8 cellular contexts compared by ENCODE assay signal in genomic region chr22:30290318-30290678, GRCh38. TPM values are rescaled to one million over a fixed set of nuclear protein-coding genes. Genes with fewer than 3 reads are reported as not detected.
DNase-seq lines count a peak whose midpoint lies in the region; ATAC-seq and TF ChIP-seq lines count a peak whose summit lies in the region.

No MANE protein-coding gene starts in this region.

- no peaks in the 10 kb centered on the region for H4K20me1 ChIP-seq in PC-3 (ENCODE audit: low read length)

- DNase-seq in PC-3 (no peak), erythroblast (lab: John Stamatoyannopoulos, UW) (peak; percentile 50 to 58), retina (peak; percentile 44), HCEC 1CT (no peak), GM19240 (ENCODE audit: insufficient read length, low spot score) (no peak)
- no peak for DNase-seq in stimulated activated CD4-positive, alpha-beta T cell treated with anti-CD3 and anti-CD28 coated beads, Interleukin-2, amount 100 ng/mL, for 24 hours

- no TSS peak for BruUV-seq in PC-3 (replicated peaks; lab: Mats Ljungman, UMichigan)

- 0 out of 2 replicates have a peak, but pooled peaks cover 3% of the 10 kb centered on the region for H3K79me2 ChIP-seq in PC-3 (ENCODE audit: low read length)

- H3K9ac ChIP-seq in PC-3 (ENCODE audit: low read length): no peak overlapping the region

- ATAC-seq in GM18498 (IDR thresholded peaks at IDR 0.05; ENCODE audit: unreplicated experiment) (peak; percentile 10), PC-3 (no peak), GM21723 (IDR thresholded peaks at IDR 0.05; ENCODE audit: unreplicated experiment) (no peak)

- no peak for TF ChIP-seq POLR2A in erythroblast (IDR thresholded peaks at IDR 0.05; ENCODE audit: low read length)

- peaks cover 3% of the 10 kb centered on the region; the same call in 1 of the 2 replicates for H3K36me3 ChIP-seq in PC-3 (ENCODE audit: low read depth, low read length)

- H3K4me1 ChIP-seq in PC-3 (ENCODE audit: insufficient read depth, low read length): peaks cover 25% of the 10 kb centered on the region

- H3K9me2 ChIP-seq in PC-3 (replicated peaks; ENCODE audit: low read length): no peaks in the 10 kb centered on the region

- CTCF ChIA-PET in PC-3 (lab: Charles Lee): interaction anchor here (1.6 kb wide), 1 partner anchor 97 kb away, joined by 7 read pairs; the partner anchor contains the start of gene RNF215

- H3K27ac ChIP-seq in PC-3 (ENCODE audit: low read length): peak overlapping the region; percentile 8; the same call in 1 of the 2 replicates

- no peak overlapping the region for H2AFZ ChIP-seq in PC-3 (ENCODE audit: low read length)

- no peak for TF ChIP-seq CTCF in PC-3 (conservative IDR thresholded peaks at IDR 0.05; ENCODE audit: low read depth, low read length)

- POLR2A ChIA-PET in PC-3 (lab: Charles Lee; ENCODE audit: unreplicated experiment): interaction anchor here (0.6 kb wide), 1 partner anchor 37 kb away, joined by 8 read pairs; the partner anchor contains the start of gene TBC1D10A

- H3K9me3 ChIP-seq in PC-3 (ENCODE audit: low read length): no peaks in the 10 kb centered on the region

- no peak overlapping the region for H3K4me3 ChIP-seq in PC-3 (ENCODE audit: low read length)

- H3F3A ChIP-seq in PC-3 (ENCODE audit: low read length, unreplicated experiment): no peaks in the 10 kb centered on the region

- intact Hi-C loops in PC-3 (cut with micrococcal nuclease): no loop called here

- H3K27me3 ChIP-seq in PC-3 (ENCODE audit: low read length): no peaks in the 10 kb centered on the region

- no peak overlapping the region for H3K4me2 ChIP-seq in PC-3 (ENCODE audit: low read length)

RNA-seq across cellular contexts. Expression of gene CASTOR1, which starts 1.0 kb away (rescaled TPM):
- 4.2 and 6.1 TPM in 2 replicates for total RNA-seq in PC-3 (2014; rRNA removed)

RNA-seq across cellular contexts. Expression of gene OSM, which starts 23.6 kb away (rescaled TPM):
- total RNA-seq in PC-3 (2014; rRNA removed): not detected in 2 replicates

RNA-seq across cellular contexts. Expression of gene TBC1D10A, which starts 36.4 kb away (rescaled TPM):
- 12.6 and 19.5 TPM in 2 replicates for total RNA-seq in PC-3 (2014; rRNA removed)

RNA-seq across cellular contexts. Expression of gene LIF, which starts 43.7 kb away (rescaled TPM):
- 64.1 and 71.6 TPM in 2 replicates for total RNA-seq in PC-3 (2014; rRNA removed)

Comparison
In these comparisons a context has a peak if more than half of its experiments do, and no peak if none do; other contexts are left out.
1. DNase-seq: peak in erythroblast (2 of 2) and retina (single experiment); none in PC-3 (single experiment), stimulated activated CD4-positive, alpha-beta T cell treated with anti-CD3 and anti-CD28 coated beads, Interleukin-2, amount 100 ng/mL, for 24 hours (0 of 2), HCEC 1CT (single experiment) and GM19240 (single experiment).